In the genomic region with DNA sequence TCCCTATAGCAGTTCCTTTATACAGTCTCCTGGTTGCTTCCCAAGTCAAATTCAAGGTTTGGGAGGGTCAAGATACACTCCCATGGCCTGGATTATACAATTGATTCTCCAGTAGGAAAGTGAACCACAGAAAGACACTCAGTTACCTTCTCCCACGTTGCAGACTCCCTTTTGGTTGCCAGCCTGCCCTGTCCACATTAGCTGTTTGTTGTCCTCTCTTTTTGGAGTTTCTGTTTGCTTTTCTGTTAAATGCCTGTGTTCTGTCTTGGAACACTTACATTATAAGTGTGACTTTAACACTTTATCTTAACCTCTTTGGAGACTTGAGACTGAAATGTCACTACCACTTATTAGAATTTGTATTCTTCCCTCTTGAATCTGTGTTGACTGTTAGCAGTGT, we compare ENCODE assay signal across 23 cellular contexts. TPM values are rescaled to one million over a fixed set of nuclear protein-coding genes. Genes with fewer than 3 reads are reported as not detected.
DNase-seq lines count a peak whose midpoint lies in the region; ATAC-seq, FAIRE-seq and TF ChIP-seq lines count a peak whose summit lies in the region.
"Had no signal": no experiment of that assay in that cellular context is flagged by ENCODE, and none has a peak within 500 bp of the region (broad histone marks: within the 10 kb centered on the region; RNA-seq: fewer than 3 reads in every experiment).

No MANE protein-coding gene starts in this region.

- no peak overlapping the region for H2AFZ ChIP-seq in HepG2 (ENCODE audit: low read length)
- H2AFZ ChIP-seq: GM23248 had no signal

- TF ChIP-seq EP300 in HepG2 (IDR thresholded peaks at IDR 0.05; ENCODE audit: low read depth in 2 of 2, low read length in 2 of 2): no peak
- no peak for TF ChIP-seq EP300 in HepG2 (CRISPR knock-in tag; IDR thresholded peaks at IDR 0.05; ENCODE audit: borderline replicate concordance)

- H3K9me3 ChIP-seq in right lobe of liver (no peaks in the 10 kb centered on the region), HepG2 (ENCODE audit: low read length) (peaks cover 29% of the 10 kb centered on the region), upper lobe of right lung (peaks cover 16% of the 10 kb centered on the region)
- H3K9me3 ChIP-seq: BE2C had no signal

- H3K79me2 ChIP-seq in HepG2 (ENCODE audit: insufficient read depth, low read length): peaks cover 2% of the 10 kb centered on the region

- H3K27ac ChIP-seq in right lobe of liver: no peak overlapping the region
- no peak overlapping the region for H3K27ac ChIP-seq in HepG2 (ENCODE audit: extremely low read length, insufficient read depth, low read length)
- H3K27ac ChIP-seq in upper lobe of right lung: no peak overlapping the region
- H3K27ac ChIP-seq: A549; BLaER1 treated with 17β-estradiol and CSF1 and Interleukin-3, amounts not matched to agents 10 nM and 100 nM; GM23248 had no signal

- CTCF ChIA-PET in HepG2 (lab: Yijun Ruan, JAX; ENCODE audit: low intra/inter-chr PET ratio, low total read pairs): no interaction called here

- in situ Hi-C loops in HepG2 (cut with HindIII; ENCODE audit: extremely low pct_ligation_motif_present, low pct_unique_long_range_greater_than_20kb): no loop called here

- 20% methylated on average over 1 of the region's 1 CpG for WGBS in right lobe of liver (ENCODE audit: insufficient coverage, low coverage, low lambda C conversion rate, missing lambda C conversion rate)
- WGBS in HepG2 (ENCODE audit: low lambda C conversion rate): 87% methylated on average over 1 of the region's 1 CpG

- DNase-seq in right lobe of liver: no peak
- DNase-seq in HepG2 (ENCODE audit: low spot score): no peak
- DNase-seq in left lobe of liver (ENCODE audit: low spot score): no peak
- no peak for DNase-seq in upper lobe of right lung
- DNase-seq in GM12892 (ENCODE audit: insufficient read length): no peak
- DNase-seq in OCI-M2 (lab: John Stamatoyannopoulos, UW; ENCODE audit: unreplicated experiment): no peak
- DNase-seq: 8988T; ACHN; AML-193; BE2C; CD4-positive, alpha-beta T cell; CD8-positive, alpha-beta memory T cell; DMS 273 treated with DMSO at 0.1 percent for 48 hours; DMS79; EL; GDM1; GM23248; H9 had no signal

- no TSS peak for BruUV-seq in HepG2 (replicated peaks; lab: Mats Ljungman, UMichigan)

- TF ChIP-seq CTCF in right lobe of liver (IDR thresholded peaks at IDR 0.05): no peak
- TF ChIP-seq CTCF in HepG2 (CRISPR knock-in tag; IDR thresholded peaks at IDR 0.05): no peak
- no peak for TF ChIP-seq CTCF in upper lobe of right lung (IDR thresholded peaks at IDR 0.05)

- FAIRE-seq in HepG2 (lab: Jason Lieb, UNC) (no peak), GM12892 (lab: Jason Lieb, UNC) (no peak)
- FAIRE-seq: A549, D721Med, GM12878 had no signal

- TF ChIP-seq RAD21 in HepG2 (CRISPR knock-in tag; IDR thresholded peaks at IDR 0.05): no peak

- no peak overlapping the region for H3K4me2 ChIP-seq in HepG2 (ENCODE audit: low read depth, low read length)
- H3K4me2 ChIP-seq: A549; BLaER1 treated with 17β-estradiol and CSF1 and Interleukin-3, amounts not matched to agents 10 nM and 100 nM had no signal

- TF ChIP-seq POLR2A in right lobe of liver (IDR thresholded peaks at IDR 0.05) (no peak), HepG2 (IDR thresholded peaks at IDR 0.05; ENCODE audit: insufficient read depth in 1 of 2, low read depth in 2 of 2, low read length in 2 of 2) (no peak), GM12892 (IDR thresholded peaks at IDR 0.05; ENCODE audit: low read depth, low read length) (no peak)

- H3K36me3 ChIP-seq in right lobe of liver (no peaks in the 10 kb centered on the region), HepG2 (replicated peaks in 1 of 2; ENCODE audit: control insufficient read depth in 1 of 2, insufficient read depth in 2 of 2, low read length in 2 of 2) (0 out of 5 replicates have a peak, but pooled peaks cover 0 to 9% of the 10 kb centered on the region in 2 experiments), upper lobe of right lung (no peaks in the 10 kb centered on the region)
- H3K36me3 ChIP-seq: BE2C had no signal

- no peaks in the 10 kb centered on the region for H4K20me1 ChIP-seq in HepG2 (ENCODE audit: insufficient read depth, low read length)

- H3K27me3 ChIP-seq in right lobe of liver (no peaks in the 10 kb centered on the region), HepG2 (ENCODE audit: control insufficient read depth in 1 of 2, insufficient read depth in 2 of 2, low read length in 2 of 2) (no peaks in the 10 kb centered on the region), upper lobe of right lung (no peaks in the 10 kb centered on the region)
- H3K27me3 ChIP-seq: BE2C; BLaER1 treated with 17β-estradiol and CSF1 and Interleukin-3, amounts not matched to agents 10 nM and 100 nM had no signal

- POLR2A ChIA-PET in HepG2 (lab: Yijun Ruan, JAX): no interaction called here

- H3K9ac ChIP-seq in HepG2 (ENCODE audit: insufficient read depth, low read depth, low read length): no peak overlapping the region
- H3K9ac ChIP-seq: BLaER1 treated with 17β-estradiol and CSF1 and Interleukin-3, amounts not matched to agents 10 nM and 100 nM; GM23248 had no signal

- intact Hi-C loops in right lobe of liver (cut with DNase I): no loop called here
- intact Hi-C loops in HepG2 (cut with micrococcal nuclease; ENCODE audit: unreplicated experiment): no loop called here
- intact Hi-C loops in upper lobe of right lung (cut with DNase I): no loop called here

- no peak overlapping the region for H3K4me3 ChIP-seq in right lobe of liver
- no peak overlapping the region for H3K4me3 ChIP-seq in HepG2 (replicated peaks in 1 of 3; ENCODE audit: insufficient read depth in 1 of 3, low read depth in 2 of 3, low read length in 3 of 3)
- H3K4me3 ChIP-seq in upper lobe of right lung: no peak overlapping the region
- H3K4me3 ChIP-seq: A549; BLaER1 treated with 17β-estradiol and CSF1 and Interleukin-3, amounts not matched to agents 10 nM and 100 nM; GM12878; GM23248 had no signal

- H3K4me1 ChIP-seq in right lobe of liver: no peaks in the 10 kb centered on the region
- no peaks in the 10 kb centered on the region for H3K4me1 ChIP-seq in HepG2 (ENCODE audit: insufficient read depth, low read length)
- H3K4me1 ChIP-seq in upper lobe of right lung: peaks cover 7% of the 10 kb centered on the region
- H3K4me1 ChIP-seq: A549; BE2C; BLaER1 treated with 17β-estradiol and CSF1 and Interleukin-3, amounts not matched to agents 10 nM and 100 nM had no signal

- ATAC-seq in right lobe of liver: peak in 3 of 4 donors; percentile 37 to 46 (median 43)
- ATAC-seq in HepG2: no peak
- peak; percentile 66 for ATAC-seq in left lobe of liver
- peak; percentile 42 for ATAC-seq in upper lobe of right lung
- ATAC-seq: A549, GM12878, HCT116 had no signal

TF ChIP-seq in HepG2, 621 proteins besides CTCF, POLR2A, EP300 and RAD21 (continues in another document):
- TF ChIP-seq TCF12 (IDR thresholded peaks at IDR 0.05) (no peak), TCF12 (CRISPR knock-in tag; IDR thresholded peaks at IDR 0.05) (no peak), CREM (IDR thresholded peaks at IDR 0.05) (no peak), CREM (CRISPR knock-in tag; IDR thresholded peaks at IDR 0.05) (no peak), HNF4G (IDR thresholded peaks at IDR 0.05; ENCODE audit: borderline replicate concordance, low read depth, low read length) (no peak), HNF4G (CRISPR knock-in tag; IDR thresholded peaks at IDR 0.05; ENCODE audit: borderline replicate concordance, low read depth) (no peak), HNRNPLL (IDR thresholded peaks at IDR 0.05; ENCODE audit: low read depth, low read length, poor library complexity, severe bottlenecking) (no peak), ZNF607 (CRISPR knock-in tag; IDR thresholded peaks at IDR 0.05; ENCODE audit: borderline replicate concordance) (no peak), ZNF34 (CRISPR knock-in tag; IDR thresholded peaks at IDR 0.05; ENCODE audit: borderline replicate concordance) (no peak), RCOR2 (CRISPR knock-in tag; IDR thresholded peaks at IDR 0.05) (no peak)

RNA-seq across cellular contexts. Expression of gene COMMD10, which starts 30.3 kb away (rescaled TPM):
- total RNA-seq in right lobe of liver: 10 to 100 TPM; 11.1 to 16.2 (median 14.4) TPM
- 39.3 and 45.9 TPM in 2 replicates for total RNA-seq in HepG2 (2016; rRNA removed; fragmentation: Illumina TruSeq; extraction: Trizol)
- total RNA-seq in HepG2 (2016; cell fraction: cytosol; rRNA removed; fragmentation: Illumina TruSeq; extraction: Trizol; ENCODE audit: low read depth): 12.7 and 14.8 TPM in 2 replicates
- total RNA-seq in HepG2 (2016; cell fraction: insoluble cytoplasmic fraction; rRNA removed; fragmentation: Illumina TruSeq; extraction: Trizol): 36.8 and 51.4 TPM in 2 replicates
- total RNA-seq in HepG2 (2016; cell fraction: membrane; rRNA removed; fragmentation: Illumina TruSeq; extraction: Trizol): 10.3 and 11.3 TPM in 2 replicates
- 49.1 and 53.3 TPM in 2 replicates for total RNA-seq in HepG2 (2016; cell fraction: nucleus; rRNA removed; fragmentation: Illumina TruSeq; extraction: Trizol)
- 11.8 and 16.9 TPM in 2 replicates for polyA plus RNA-seq in HepG2 (2011; rRNA removed)
- polyA plus RNA-seq in HepG2 (2011; cell fraction: cytosol; rRNA removed): 6.1 and 10.1 TPM in 2 replicates
- polyA plus RNA-seq in HepG2 (2011; cell fraction: nucleus; rRNA removed): 12.2 and 13.1 TPM in 2 replicates
- 15.3 and 17.3 TPM in 2 replicates for polyA plus RNA-seq in HepG2 (2012)
- 3.1 and 3.4 TPM in 2 replicates for polyA plus RNA-seq in HepG2 (2016; cell fraction: cytosol; fragmentation: Illumina TruSeq; extraction: Trizol; ENCODE audit: low read depth)
- 42.0 and 46.1 TPM in 2 replicates for polyA plus RNA-seq in HepG2 (2016; cell fraction: insoluble cytoplasmic fraction; fragmentation: Illumina TruSeq; extraction: Trizol; ENCODE audit: low read depth)
- 6.0 and 6.7 TPM in 2 replicates for polyA plus RNA-seq in HepG2 (2016; cell fraction: membrane; fragmentation: Illumina TruSeq; extraction: Trizol; ENCODE audit: low read depth)
- polyA plus RNA-seq in HepG2 (2016; cell fraction: nucleus; fragmentation: Illumina TruSeq; extraction: Trizol; ENCODE audit: insufficient read depth, low read depth): 26.7 and 29.7 TPM in 2 replicates
- polyA minus RNA-seq in HepG2 (2011; rRNA and poly(A)+ RNA removed; ENCODE audit: low replicate concordance): 5.3 and 6.5 TPM in 2 replicates
- polyA minus RNA-seq in HepG2 (2011; cell fraction: cytosol; rRNA and poly(A)+ RNA removed): 9.5 and 10.4 TPM in 2 replicates
- 73.5 and 78.9 TPM in 2 replicates for polyA minus RNA-seq in HepG2 (2011; cell fraction: nucleus; rRNA and poly(A)+ RNA removed)
- 10.9 TPM for total RNA-seq in left lobe of liver
- 28.9 TPM for total RNA-seq in upper lobe of right lung
- polyA plus RNA-seq in GM12892 (2012; ENCODE audit: missing spikeins): 28.1 TPM
